In genomic region chr7:25371972-25372371, GRCh38 we compare ENCODE assay signal across 24 cellular contexts.
DNase-seq lines count a peak whose midpoint lies in the region; ATAC-seq, FAIRE-seq and TF ChIP-seq lines count a peak whose summit lies in the region.
"Had no signal": no experiment of that assay in that cellular context is flagged by ENCODE, and none has a peak within 500 bp of the region (broad histone marks: within the 10 kb centered on the region; RNA-seq: fewer than 3 reads in every experiment).

No MANE protein-coding gene starts in this region.

- TF ChIP-seq CTCF in HEK293 (tag by site-specific recombination; IDR thresholded peaks at IDR 0.05) (no peak), K562 (IDR thresholded peaks at IDR 0.05 in 2 of 3, conservative IDR thresholded peaks at IDR 0.05 in 1 of 3; ENCODE audit: insufficient read depth in 2 of 3, low read depth in 1 of 3, low read length in 3 of 3) (no peak)

- H3K27ac ChIP-seq in HEK293 (ENCODE audit: extremely low read depth, low read depth, low read length) (no peak overlapping the region), K562 (ENCODE audit: extremely low read depth, low read depth, low read length) (no peak overlapping the region)
- H3K27ac ChIP-seq: BLaER1 had no signal

- no peaks in the 10 kb centered on the region for H3K4me1 ChIP-seq in HEK293 (ENCODE audit: control insufficient read depth, insufficient read depth, low read length)
- H3K4me1 ChIP-seq in K562 (replicated peaks in 1 of 2; ENCODE audit: control insufficient read depth in 2 of 2, insufficient read depth in 2 of 2, low read length in 2 of 2): no peaks in the 10 kb centered on the region
- H3K4me1 ChIP-seq: BE2C, BLaER1 had no signal

- no peak for TF ChIP-seq RAD21 in K562 (CRISPR knock-in tag; conservative IDR thresholded peaks at IDR 0.05 in 1 of 2, IDR thresholded peaks at IDR 0.05 in 1 of 2)

- H3K79me2 ChIP-seq in K562 (ENCODE audit: control insufficient read depth, insufficient read depth, low read length): no peaks in the 10 kb centered on the region

- no peaks in the 10 kb centered on the region for H3K9me1 ChIP-seq in K562 (ENCODE audit: control insufficient read depth, insufficient read depth, low read length)

- in situ Hi-C loops in K562 (cut with MboI): no loop called here

- H3K9ac ChIP-seq in K562 (ENCODE audit: insufficient read depth in 1 of 2, low read depth in 2 of 2, low read length in 2 of 2): no peak overlapping the region
- H3K9ac ChIP-seq: BLaER1 had no signal

- H2AFZ ChIP-seq in K562 (ENCODE audit: low read depth, low read length): no peak overlapping the region

- no peak overlapping the region for H3K4me2 ChIP-seq in K562 (ENCODE audit: insufficient read depth, low read length)
- H3K4me2 ChIP-seq: BLaER1 had no signal

- H3K9me3 ChIP-seq in HEK293 (ENCODE audit: control insufficient read depth, insufficient read depth, low read depth, low read length) (no peaks in the 10 kb centered on the region; the same call in 1 of the 2 replicates), K562 (replicated peaks; ENCODE audit: control insufficient read depth, insufficient read depth, low read depth, low read length) (no peaks in the 10 kb centered on the region)

- POLR2A ChIA-PET in HEK293 (lab: Yijun Ruan, JAX) (no interaction called here), K562 (lab: Yijun Ruan, JAX) (no interaction called here)

- WGBS in K562 (ENCODE audit: insufficient coverage, low coverage, missing lambda C conversion rate): 3% methylated on average over 2 of the region's 2 CpGs

- H3K27me3 ChIP-seq in K562 (ENCODE audit: control insufficient read depth in 2 of 2, insufficient read depth in 2 of 2, low read length in 2 of 2): no peaks in the 10 kb centered on the region
- H3K27me3 ChIP-seq: BLaER1 had no signal

- H3K4me3 ChIP-seq in HEK293 (ENCODE audit: low read depth, low read length) (no peak overlapping the region), K562 (no peak overlapping the region)
- H3K4me3 ChIP-seq: BLaER1 had no signal

- H4K20me1 ChIP-seq in K562 (replicated peaks; ENCODE audit: control insufficient read depth, insufficient read depth, low read length): no peaks in the 10 kb centered on the region
- H4K20me1 ChIP-seq: BLaER1 had no signal

- TF ChIP-seq POLR2A in K562 (conservative IDR thresholded peaks at IDR 0.05): no peak

- ATAC-seq in K562: no peak
- no peak for ATAC-seq in HG03097 (IDR thresholded peaks at IDR 0.05; ENCODE audit: low FRiP score, unreplicated experiment)

- FAIRE-seq in G401.6 (lab: Jason Lieb, UNC) (peak; percentile 69), K562 (lab: Jason Lieb, UNC) (no peak)
- FAIRE-seq: A204.1, GM12891, GM19239 had no signal

- no peaks in the 10 kb centered on the region for H3K36me3 ChIP-seq in HEK293 (ENCODE audit: control insufficient read depth in 2 of 2, insufficient read depth in 1 of 2, low read length in 2 of 2)
- H3K36me3 ChIP-seq in K562 (ENCODE audit: control insufficient read depth, insufficient read depth, low read length): no peaks in the 10 kb centered on the region
- H3K36me3 ChIP-seq: BE2C, BLaER1 had no signal

- BruUV-seq in K562 (replicated peaks; lab: Mats Ljungman, UMichigan): no TSS peak

- CTCF ChIA-PET in HEK293 (lab: Yijun Ruan, JAX): interaction anchor here (0.9 kb wide), 1 partner anchor 8 kb away, joined by 3 read pairs; no protein-coding TSS in a partner anchor
- CTCF ChIA-PET in K562 (lab: Yijun Ruan, JAX; ENCODE audit: low intra/inter-chr PET ratio): no interaction called here

- DNase-seq in K562 (ENCODE audit: extremely low read depth in 1 of 4, low spot score in 3 of 4) (no peak), MV-4-11 (lab: John Stamatoyannopoulos, UW) (no peak)
- DNase-seq: 8988T; ACHN; BE2C; C1 segment of cervical spinal cord; CD4-positive, alpha-beta memory T cell; CD4-positive, CD25-positive, alpha-beta regulatory T cell; CD8-positive, alpha-beta memory T cell; COR-L47; DMS 273 treated with DMSO at 0.1 percent for 48 hours; DMS153; DMS53; DMS79; DND-41; EL; GF-D8 had no signal

- no peak for TF ChIP-seq EP300 in K562 (IDR thresholded peaks at IDR 0.05; ENCODE audit: low read length)

- intact Hi-C loops in K562 (cut with micrococcal nuclease): no loop called here

TF ChIP-seq in HEK293, 187 proteins besides CTCF, POLR2A, EP300 and RAD21:
- no peak for TF ChIP-seq ZNF785 (tag by site-specific recombination; IDR thresholded peaks at IDR 0.05)
- TF ChIP-seq SETDB1 (IDR thresholded peaks at IDR 0.05; ENCODE audit: insufficient read length, low read length): peak; percentile 78
- TF ChIP-seq ZSCAN16 (tag by site-specific recombination; IDR thresholded peaks at IDR 0.05): no peak
- TF ChIP-seq KLF7 (tag by site-specific recombination; IDR thresholded peaks at IDR 0.05; ENCODE audit: borderline replicate concordance): no peak
- TF ChIP-seq HOXA7 (CRISPR knock-in tag; IDR thresholded peaks at IDR 0.05; ENCODE audit: borderline replicate concordance): no peak
- TF ChIP-seq ZNF274 (IDR thresholded peaks at IDR 0.05; ENCODE audit: low read length): no peak
- TF ChIP-seq ZNF274 (tag by site-specific recombination; IDR thresholded peaks at IDR 0.05; ENCODE audit: borderline replicate concordance): no peak
TF ChIP-seq in HEK293: peak in this region for 1.

TF ChIP-seq in K562, 482 proteins besides CTCF, POLR2A, EP300 and RAD21:
- TF ChIP-seq ZFP1 (CRISPR knock-in tag; IDR thresholded peaks at IDR 0.05): peak; percentile 92
- TF ChIP-seq CREB1 (IDR thresholded peaks at IDR 0.05): no peak
- TF ChIP-seq CREB1 (CRISPR knock-in tag; IDR thresholded peaks at IDR 0.05): no peak
